In the genomic region with DNA sequence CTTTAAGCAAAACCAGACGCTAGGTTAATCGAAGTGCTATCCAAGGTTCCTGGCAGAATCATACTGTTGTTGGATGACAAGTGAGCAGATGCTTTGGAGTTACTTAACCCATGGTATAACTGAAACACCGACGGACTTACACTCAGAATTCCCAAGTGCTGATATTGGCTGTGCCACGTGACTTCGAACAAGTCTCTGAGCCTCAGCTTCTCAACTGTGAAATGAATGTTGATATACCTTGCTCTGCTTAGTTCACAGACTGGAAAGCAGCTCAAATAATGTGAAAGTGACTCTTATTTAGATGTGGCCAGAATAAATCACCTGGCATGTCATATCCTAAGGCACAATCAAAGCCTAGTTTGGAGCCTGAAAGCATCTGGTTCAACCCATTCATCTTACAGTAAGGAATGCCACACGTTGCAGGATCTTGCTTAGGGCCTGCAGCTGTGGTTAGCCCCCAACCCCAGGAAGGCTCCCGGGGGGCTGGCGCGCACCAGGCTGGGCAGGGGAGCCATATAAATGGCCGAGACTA, we compare ENCODE assay signal across 2 cellular contexts.
TF ChIP-seq lines count a peak whose summit lies in the region.

No MANE protein-coding gene starts in this region.

TF ChIP-seq in SK-N-SH, 30 proteins besides CTCF, POLR2A, EP300 and RAD21 (continued from another document):
- TF ChIP-seq, protein P1, sequence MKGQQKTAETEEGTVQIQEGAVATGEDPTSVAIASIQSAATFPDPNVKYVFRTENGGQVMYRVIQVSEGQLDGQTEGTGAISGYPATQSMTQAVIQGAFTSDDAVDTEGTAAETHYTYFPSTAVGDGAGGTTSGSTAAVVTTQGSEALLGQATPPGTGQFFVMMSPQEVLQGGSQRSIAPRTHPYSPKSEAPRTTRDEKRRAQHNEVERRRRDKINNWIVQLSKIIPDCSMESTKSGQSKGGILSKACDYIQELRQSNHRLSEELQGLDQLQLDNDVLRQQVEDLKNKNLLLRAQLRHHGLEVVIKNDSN (IDR thresholded peaks at IDR 0.05; ENCODE audit: borderline replicate concordance, low read depth), result no peak
- TF ChIP-seq GABPA (IDR thresholded peaks at IDR 0.05; ENCODE audit: low read depth) (no peak), MXI1 (IDR thresholded peaks at IDR 0.05; ENCODE audit: low read depth, low read length) (no peak), EZH2phosphoT487 (IDR thresholded peaks at IDR 0.05; ENCODE audit: borderline replicate concordance, low read depth) (no peak), RFX5 (IDR thresholded peaks at IDR 0.05; ENCODE audit: low read length) (no peak), USF2 (IDR thresholded peaks at IDR 0.05; ENCODE audit: borderline replicate concordance, low read depth, low read length) (no peak), SIN3A (IDR thresholded peaks at IDR 0.05; ENCODE audit: borderline replicate concordance, low read depth, low read length) (no peak), TAF1 (IDR thresholded peaks at IDR 0.05; ENCODE audit: borderline replicate concordance, low read depth, low read length) (no peak), FOXJ3 (CRISPR knock-in tag; IDR thresholded peaks at IDR 0.05) (no peak), TEAD4 (IDR thresholded peaks at IDR 0.05; ENCODE audit: borderline replicate concordance, insufficient read depth) (no peak), CHD2 (IDR thresholded peaks at IDR 0.05; ENCODE audit: low read length, partially characterized antibody) (no peak), NRF1 (IDR thresholded peaks at IDR 0.05; ENCODE audit: low read depth, low read length) (no peak), MEF2A (IDR thresholded peaks at IDR 0.05; ENCODE audit: borderline replicate concordance, low read depth) (no peak), REST (IDR thresholded peaks at IDR 0.05; ENCODE audit: low read depth, low read length) (no peak)
- TF ChIP-seq, protein P2, sequence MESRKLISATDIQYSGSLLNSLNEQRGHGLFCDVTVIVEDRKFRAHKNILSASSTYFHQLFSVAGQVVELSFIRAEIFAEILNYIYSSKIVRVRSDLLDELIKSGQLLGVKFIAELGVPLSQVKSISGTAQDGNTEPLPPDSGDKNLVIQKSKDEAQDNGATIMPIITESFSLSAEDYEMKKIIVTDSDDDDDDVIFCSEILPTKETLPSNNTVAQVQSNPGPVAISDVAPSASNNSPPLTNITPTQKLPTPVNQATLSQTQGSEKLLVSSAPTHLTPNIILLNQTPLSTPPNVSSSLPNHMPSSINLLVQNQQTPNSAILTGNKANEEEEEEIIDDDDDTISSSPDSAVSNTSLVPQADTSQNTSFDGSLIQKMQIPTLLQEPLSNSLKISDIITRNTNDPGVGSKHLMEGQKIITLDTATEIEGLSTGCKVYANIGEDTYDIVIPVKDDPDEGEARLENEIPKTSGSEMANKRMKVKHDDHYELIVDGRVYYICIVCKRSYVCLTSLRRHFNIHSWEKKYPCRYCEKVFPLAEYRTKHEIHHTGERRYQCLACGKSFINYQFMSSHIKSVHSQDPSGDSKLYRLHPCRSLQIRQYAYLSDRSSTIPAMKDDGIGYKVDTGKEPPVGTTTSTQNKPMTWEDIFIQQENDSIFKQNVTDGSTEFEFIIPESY (IDR thresholded peaks at IDR 0.05; ENCODE audit: borderline replicate concordance, low read depth), result no peak

TF ChIP-seq in SK-N-SH treated with all-trans-retinoic acid at 6 μM for 48 hours, 23 proteins besides CTCF, POLR2A, EP300 and RAD21 (continued from another document):
- TF ChIP-seq, protein P3, sequence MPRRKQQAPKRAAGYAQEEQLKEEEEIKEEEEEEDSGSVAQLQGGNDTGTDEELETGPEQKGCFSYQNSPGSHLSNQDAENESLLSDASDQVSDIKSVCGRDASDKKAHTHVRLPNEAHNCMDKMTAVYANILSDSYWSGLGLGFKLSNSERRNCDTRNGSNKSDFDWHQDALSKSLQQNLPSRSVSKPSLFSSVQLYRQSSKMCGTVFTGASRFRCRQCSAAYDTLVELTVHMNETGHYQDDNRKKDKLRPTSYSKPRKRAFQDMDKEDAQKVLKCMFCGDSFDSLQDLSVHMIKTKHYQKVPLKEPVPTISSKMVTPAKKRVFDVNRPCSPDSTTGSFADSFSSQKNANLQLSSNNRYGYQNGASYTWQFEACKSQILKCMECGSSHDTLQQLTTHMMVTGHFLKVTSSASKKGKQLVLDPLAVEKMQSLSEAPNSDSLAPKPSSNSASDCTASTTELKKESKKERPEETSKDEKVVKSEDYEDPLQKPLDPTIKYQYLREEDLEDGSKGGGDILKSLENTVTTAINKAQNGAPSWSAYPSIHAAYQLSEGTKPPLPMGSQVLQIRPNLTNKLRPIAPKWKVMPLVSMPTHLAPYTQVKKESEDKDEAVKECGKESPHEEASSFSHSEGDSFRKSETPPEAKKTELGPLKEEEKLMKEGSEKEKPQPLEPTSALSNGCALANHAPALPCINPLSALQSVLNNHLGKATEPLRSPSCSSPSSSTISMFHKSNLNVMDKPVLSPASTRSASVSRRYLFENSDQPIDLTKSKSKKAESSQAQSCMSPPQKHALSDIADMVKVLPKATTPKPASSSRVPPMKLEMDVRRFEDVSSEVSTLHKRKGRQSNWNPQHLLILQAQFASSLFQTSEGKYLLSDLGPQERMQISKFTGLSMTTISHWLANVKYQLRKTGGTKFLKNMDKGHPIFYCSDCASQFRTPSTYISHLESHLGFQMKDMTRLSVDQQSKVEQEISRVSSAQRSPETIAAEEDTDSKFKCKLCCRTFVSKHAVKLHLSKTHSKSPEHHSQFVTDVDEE (CRISPR knock-in tag; IDR thresholded peaks at IDR 0.05), result no peak
- no peak for TF ChIP-seq ARNTL (CRISPR knock-in tag; IDR thresholded peaks at IDR 0.05; ENCODE audit: borderline replicate concordance, low read depth)
- no peak for TF ChIP-seq CSDC2 (CRISPR knock-in tag; IDR thresholded peaks at IDR 0.05)
- TF ChIP-seq ZFP30 (CRISPR knock-in tag; IDR thresholded peaks at IDR 0.05), result no peak
- no peak for TF ChIP-seq TCF4 (CRISPR knock-in tag; IDR thresholded peaks at IDR 0.05; ENCODE audit: borderline replicate concordance)
- no peak for TF ChIP-seq ZC3H10 (CRISPR knock-in tag; IDR thresholded peaks at IDR 0.05)
- TF ChIP-seq BACH2 (CRISPR knock-in tag; IDR thresholded peaks at IDR 0.05; ENCODE audit: borderline replicate concordance), result no peak
- no peak for TF ChIP-seq ZNF565 (CRISPR knock-in tag; conservative IDR thresholded peaks at IDR 0.05; ENCODE audit: low read depth)
